30 cellular contexts compared by ENCODE assay signal in the genomic region with DNA sequence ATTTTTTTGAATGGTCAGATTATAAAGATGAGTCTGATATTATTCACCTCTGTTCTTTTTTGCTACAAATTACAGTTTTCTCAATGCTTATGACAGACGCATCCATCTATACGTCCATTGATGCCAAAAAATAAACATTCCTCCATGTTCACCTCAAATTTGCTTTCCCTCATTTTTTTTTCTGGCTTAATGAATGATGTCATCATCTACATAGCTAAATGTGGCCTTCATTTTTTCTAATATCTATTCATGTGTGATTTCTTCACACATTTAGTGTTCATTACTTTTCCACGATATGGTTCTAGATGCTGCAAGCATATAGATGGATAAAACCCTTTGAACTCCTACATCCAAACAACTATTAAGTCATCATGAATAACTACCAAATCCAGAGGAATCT.
"Had no signal": no experiment of that assay in that cellular context is flagged by ENCODE, and none has a peak within 500 bp of the region (broad histone marks: within the 10 kb centered on the region; RNA-seq: fewer than 3 reads in every experiment).

No MANE protein-coding gene starts in this region.

- H3K9me3 Mint-ChIP-seq: activated CD4-positive, alpha-beta T cell treated with anti-CD3 and anti-CD28 coated beads, Interleukin-2, amount 10 ng/mL, durations not matched to agents 24 days and 14 days; activated T-cell treated with anti-CD3 and anti-CD28 coated beads, Interleukin-2, amount 50 U/mL, for 24 hours; activated T-helper 2 cell treated with anti-CD3 and anti-CD28 coated beads, Interferon-gamma antibody, Interleukin-2, Interleukin-4, amounts not matched to agents 10 μg/mL and 5 μg/mL and 100 μg/mL, durations not matched to agents 14 hours and 24 hours and 36 hours; brain had no signal

- H3K4me1 ChIP-seq: adrenal gland, SJCRH30 had no signal

- H3K27me3 ChIP-seq: adrenal gland, MG63, SJCRH30 had no signal

- H3K4me1 Mint-ChIP-seq: activated CD4-positive, alpha-beta T cell treated with anti-CD3 and anti-CD28 coated beads, Interleukin-2, amount 10 ng/mL, durations not matched to agents 24 days and 14 days had no signal

- DNase-seq: activated CD4-positive, alpha-beta T cell treated with anti-CD3 and anti-CD28 coated beads for 1 hour; activated CD4-positive, alpha-beta T cell treated with anti-CD3 and anti-CD28 coated beads, Interleukin-2, amount 10 ng/mL, durations not matched to agents 24 days and 14 days; activated CD4-positive, alpha-beta T cell treated with anti-CD3 and anti-CD28 coated beads, Interleukin-2, amount 50 U/mL, for 4 hours; activated CD4-positive, CD25-positive, alpha-beta regulatory T cell; activated CD8-positive, alpha-beta T cell treated with anti-CD3 and anti-CD28 coated beads, Interleukin-2, amount 10 ng/mL, durations not matched to agents 7 days and 5 days; activated gamma-delta T cell; activated naive CD4-positive, alpha-beta T cell treated with Interleukin-2 at 50 U/mL for 16 hours; activated T-cell treated with anti-CD3 and anti-CD28 coated beads, Interleukin-2, amount 50 U/mL, for 24 hours; adrenal gland; anterior cingulate cortex; caudate nucleus; cerebellar nuclear complex; Karpas-422; MG63; MV-4-11; NCI-H1092; NCI-H1417; NCI-H146; NCI-H187; NCI-H2081; NCI-H345; NCI-H524 treated with DMSO at 0.1 percent for 48 hours; SHP77; SJCRH30; T1000; WERI-Rb-1 had no signal

- H3K36me3 ChIP-seq: adrenal gland, MG63, WERI-Rb-1 had no signal

- H3K27me3 Mint-ChIP-seq: activated CD4-positive, alpha-beta T cell treated with anti-CD3 and anti-CD28 coated beads, Interleukin-2, amount 10 ng/mL, durations not matched to agents 24 days and 14 days; activated T-cell treated with anti-CD3 and anti-CD28 coated beads, Interleukin-2, amount 50 U/mL, for 24 hours; brain had no signal

- H3K9me3 ChIP-seq: adrenal gland, MG63, SJCRH30 had no signal

- ATAC-seq: activated CD8-positive, alpha-beta T cell treated with anti-CD3 and anti-CD28 coated beads, Interleukin-2, amount 10 ng/mL, durations not matched to agents 7 days and 5 days; activated naive CD4-positive, alpha-beta T cell treated with anti-CD3 and anti-CD28 coated beads, Interleukin-2, amount 50 U/mL, for 72 hours had no signal

- H3K4me3 ChIP-seq: adrenal gland, MG63, SJCRH30, SK-N-MC had no signal

- H3K4me3 Mint-ChIP-seq: activated CD4-positive, alpha-beta T cell treated with anti-CD3 and anti-CD28 coated beads, Interleukin-2, amount 10 ng/mL, durations not matched to agents 24 days and 14 days; activated CD8-positive, alpha-beta T cell treated with anti-CD3 and anti-CD28 coated beads, Interleukin-2, amount 10 ng/mL, durations not matched to agents 7 days and 5 days; activated T-cell treated with anti-CD3 and anti-CD28 coated beads, Interleukin-2, amount 50 U/mL, for 24 hours; brain had no signal

- H3K27ac Mint-ChIP-seq: activated CD4-positive, alpha-beta T cell treated with anti-CD3 and anti-CD28 coated beads, Interleukin-2, amount 10 ng/mL, durations not matched to agents 24 days and 14 days; activated CD8-positive, alpha-beta T cell treated with anti-CD3 and anti-CD28 coated beads, Interleukin-2, amount 10 ng/mL, durations not matched to agents 7 days and 5 days; activated naive CD4-positive, alpha-beta T cell treated with anti-CD3 and anti-CD28 coated beads, Interleukin-2, amount 50 U/mL, for 72 hours; activated T-cell treated with anti-CD3 and anti-CD28 coated beads, Interleukin-2, amount 50 U/mL, for 24 hours; activated T-helper 2 cell treated with anti-CD3 and anti-CD28 coated beads, Interferon-gamma antibody, Interleukin-2, Interleukin-4, amounts not matched to agents 10 μg/mL and 5 μg/mL and 100 μg/mL, durations not matched to agents 14 hours and 24 hours and 36 hours; brain had no signal

- H3K27ac ChIP-seq: adrenal gland, SJCRH30, SK-N-MC, WERI-Rb-1 had no signal

- H3K36me3 Mint-ChIP-seq: activated naive CD4-positive, alpha-beta T cell treated with anti-CD3 and anti-CD28 coated beads, Interleukin-2, amount 50 U/mL, for 72 hours; brain had no signal
